In genomic region chr20:63095718-63096654, GRCh38 we compare ENCODE assay signal across 16 cellular contexts.
DNase-seq lines count a peak whose midpoint lies in the region; ATAC-seq and TF ChIP-seq lines count a peak whose summit lies in the region.
"Had no signal": no experiment of that assay in that cellular context is flagged by ENCODE, and none has a peak within 500 bp of the region (broad histone marks: within the 10 kb centered on the region; RNA-seq: fewer than 3 reads in every experiment).

No MANE protein-coding gene starts in this region.

- H3K4me1 Mint-ChIP-seq in CD14-positive monocyte (no peaks in the 10 kb centered on the region), endodermal cell (no peaks in the 10 kb centered on the region)

- TF ChIP-seq POLR2A in IMR-90 (IDR thresholded peaks at IDR 0.05; ENCODE audit: low read depth, low read length) = no peak

- no peak overlapping the region for H3K14ac ChIP-seq in IMR-90 (replicated peaks; ENCODE audit: low read depth, low read length)
- H3K14ac ChIP-seq in neuronal stem cell (ENCODE audit: low read length) = peak overlapping the region; percentile 97

- in situ Hi-C loops in IMR-90 (cut with MboI; ENCODE audit: low sequenced_read_pairs) = no loop called here

- dilution Hi-C loops in IMR-90 (cut with HindIII; ENCODE audit: low sequenced_read_pairs, unreplicated experiment) = no loop called here

- no peaks in the 10 kb centered on the region for H3K9me1 ChIP-seq in IMR-90 (ENCODE audit: insufficient read depth, low read length)

- intact Hi-C loops in CD14-positive monocyte (cut with micrococcal nuclease) (no loop called here), IMR-90 (cut with micrococcal nuclease) (no loop called here)

- H2BK120ac ChIP-seq in IMR-90 (ENCODE audit: low read depth, low read length) (no peak overlapping the region), neuronal stem cell (ENCODE audit: low read depth, low read length) (no peak overlapping the region)

- H3K36me3 ChIP-seq in IMR-90 (ENCODE audit: control insufficient read depth, insufficient read depth, low read length) = no peaks in the 10 kb centered on the region
- H3K36me3 ChIP-seq in endodermal cell (ENCODE audit: control insufficient read depth, insufficient read depth, low read length) = no peaks in the 10 kb centered on the region
- H3K36me3 ChIP-seq in neuronal stem cell (replicated peaks in 1 of 2; ENCODE audit: control insufficient read depth in 2 of 2, insufficient read depth in 2 of 2, low read length in 2 of 2) = no peaks in the 10 kb centered on the region
- H3K36me3 ChIP-seq: gastrocnemius medialis, HAP-1, prostate gland had no signal

- 35% methylated on average over 7 of the region's 21 CpGs; no CpG with 5 or more reads in 1 of the 2 experiments for WGBS in IMR-90 (ENCODE audit: extremely low coverage in 2 of 2, insufficient read length in 1 of 2), 2 experiments
- 88 to 90% methylated on average over 14 to 21 of the region's 21 CpGs for WGBS in endodermal cell (ENCODE audit: insufficient coverage in 1 of 2, insufficient read length in 1 of 2), 2 experiments
- no CpG with 5 or more reads among the region's 21 CpGs for WGBS in neuronal stem cell (ENCODE audit: extremely low coverage in 2 of 2, insufficient read length in 2 of 2, insufficient replicate concordance in 1 of 2), 2 donors

- no peak overlapping the region for H3K4ac ChIP-seq in IMR-90 (ENCODE audit: low read depth, low read length)
- no peak overlapping the region for H3K4ac ChIP-seq in neuronal stem cell (ENCODE audit: low read length)

- H2BK5ac ChIP-seq in IMR-90 (ENCODE audit: low read depth, low read length, poor library complexity, severe bottlenecking) (no peak overlapping the region), neuronal stem cell (ENCODE audit: low read length) (no peak overlapping the region)

- H3K79me1 ChIP-seq in IMR-90 (ENCODE audit: low read depth in 1 of 2, low read length in 2 of 2) (no peaks in the 10 kb centered on the region), neuronal stem cell (ENCODE audit: low read depth, low read length) (no peaks in the 10 kb centered on the region)

- BruUV-seq in IMR-90 (replicated peaks; lab: Mats Ljungman, UMichigan) = no TSS peak

- no peak overlapping the region for H4K5ac ChIP-seq in IMR-90 (ENCODE audit: low read depth, low read length)

- no peak overlapping the region for H4K8ac ChIP-seq in IMR-90 (ENCODE audit: low read depth in 2 of 2, low read length in 2 of 2)
- H4K8ac ChIP-seq in neuronal stem cell (ENCODE audit: low read depth, low read length) = no peak overlapping the region

- no peaks in the 10 kb centered on the region for H4K20me1 ChIP-seq in IMR-90 (ENCODE audit: insufficient read depth, low read length)

- H3K9me3 Mint-ChIP-seq in CD14-positive monocyte (peaks cover 0 to under 1% (median 0%) of the 10 kb centered on the region in 7 donors), endodermal cell (no peaks in the 10 kb centered on the region)

- H3K18ac ChIP-seq in IMR-90 (ENCODE audit: low read depth, low read length) (no peak overlapping the region), neuronal stem cell (ENCODE audit: low read length) (no peak overlapping the region)

- H3K9me3 ChIP-seq in IMR-90 (ENCODE audit: control insufficient read depth, insufficient read depth, low read length) (no peaks in the 10 kb centered on the region), endodermal cell (ENCODE audit: control insufficient read depth, low read length) (no peaks in the 10 kb centered on the region), neuronal stem cell (replicated peaks in 1 of 2; ENCODE audit: control insufficient read depth in 2 of 2, insufficient read depth in 1 of 2, low read depth in 1 of 2, low read length in 2 of 2) (peaks cover 0 to 2% of the 10 kb centered on the region in 2 donors)
- H3K9me3 ChIP-seq: gastrocnemius medialis, HAP-1, prostate gland had no signal

- H2BK15ac ChIP-seq in IMR-90 (ENCODE audit: low read depth, low read length) (no peak overlapping the region), neuronal stem cell (ENCODE audit: low read length) (no peak overlapping the region)

- no peak for TF ChIP-seq CTCF in CD14-positive monocyte (IDR thresholded peaks at IDR 0.05)
- no peak for TF ChIP-seq CTCF in IMR-90 (conservative IDR thresholded peaks at IDR 0.05; ENCODE audit: low read depth, low read length)
- TF ChIP-seq CTCF in endodermal cell (conservative IDR thresholded peaks at IDR 0.05) = no peak

- H3K36me3 Mint-ChIP-seq in CD14-positive monocyte (no peaks in the 10 kb centered on the region), endodermal cell (ENCODE audit: low read depth) (no peaks in the 10 kb centered on the region)

- no peak overlapping the region for H3K4me3 ChIP-seq in IMR-90 (ENCODE audit: insufficient read depth, low read depth, low read length)
- H3K4me3 ChIP-seq in endodermal cell (ENCODE audit: low read length) = no peak overlapping the region
- no peak overlapping the region for H3K4me3 ChIP-seq in neuronal stem cell (ENCODE audit: low read length in 2 of 2)
- H3K4me3 ChIP-seq: gastrocnemius medialis, HAP-1, prostate gland had no signal

- no peak overlapping the region for H3K4me3 Mint-ChIP-seq in CD14-positive monocyte
- H3K4me3 Mint-ChIP-seq in endodermal cell = no peak overlapping the region

- ATAC-seq in IMR-90 (ENCODE audit: low read depth) (no peak), HG03095 (IDR thresholded peaks at IDR 0.05; ENCODE audit: unreplicated experiment) (no peak), GM18868 (IDR thresholded peaks at IDR 0.05; ENCODE audit: unreplicated experiment) (no peak)
- ATAC-seq: gastrocnemius medialis had no signal

- H4K91ac ChIP-seq in IMR-90 (ENCODE audit: insufficient read depth, low read depth, low read length) (no peak overlapping the region), neuronal stem cell (ENCODE audit: low read depth, low read length, poor library complexity) (no peak overlapping the region)

- peak; percentile 25 for DNase-seq in CD14-positive monocyte (ENCODE audit: low spot score)
- DNase-seq in IMR-90 = no peak
- peak; percentile 32 for DNase-seq in endodermal cell
- DNase-seq in neuronal stem cell (ENCODE audit: low spot score) = no peak
- no peak for DNase-seq in HuH-7 (ENCODE audit: low spot score)
- DNase-seq in GDM1 (lab: John Stamatoyannopoulos, UW) = no peak
- DNase-seq: activated CD4-positive, alpha-beta T cell treated with anti-CD3 and anti-CD28 coated beads for 48 hours; Karpas-422; NCI-H146; NCI-H69 had no signal

- no peak overlapping the region for H3K9ac ChIP-seq in IMR-90 (ENCODE audit: low read depth, low read length)
- H3K9ac ChIP-seq in endodermal cell (ENCODE audit: extremely low read depth, low read length, poor library complexity, severe bottlenecking) = no peak overlapping the region
- no peak overlapping the region for H3K9ac ChIP-seq in neuronal stem cell (ENCODE audit: low read depth, low read length, poor library complexity)

- H2AFZ ChIP-seq in IMR-90 (replicated peaks; ENCODE audit: low read length, poor library complexity) = peak overlapping the region; percentile 11
- no peak overlapping the region for H2AFZ ChIP-seq in neuronal stem cell (ENCODE audit: low read length)

- H3K4me2 ChIP-seq in IMR-90 (ENCODE audit: low read depth, low read length) (no peak overlapping the region), neuronal stem cell (ENCODE audit: insufficient read depth, low read length, poor library complexity, severe bottlenecking) (no peak overlapping the region)

- no peak overlapping the region for H2AK5ac ChIP-seq in IMR-90 (ENCODE audit: low read depth, low read length)
- H2AK5ac ChIP-seq in neuronal stem cell (ENCODE audit: low read depth, low read length) = peak overlapping the region; percentile 56

- POLR2A ChIA-PET in IMR-90 (lab: Charles Lee; ENCODE audit: unreplicated experiment) = no interaction called here

- no peak overlapping the region for H2BK12ac ChIP-seq in neuronal stem cell (ENCODE audit: low read length)

- no peak overlapping the region for H2BK20ac ChIP-seq in IMR-90 (ENCODE audit: low read depth, low read length)

- no peak overlapping the region for H3K23ac ChIP-seq in IMR-90 (ENCODE audit: low read depth, low read length)
- no peak overlapping the region for H3K23ac ChIP-seq in neuronal stem cell (ENCODE audit: low read depth, low read length, poor library complexity)

- H2AK9ac ChIP-seq in IMR-90 (replicated peaks; ENCODE audit: low read depth, low read length, poor library complexity) = no peak overlapping the region

- H3K27ac ChIP-seq in IMR-90 (ENCODE audit: insufficient read depth, low read length) (no peak overlapping the region), endodermal cell (ENCODE audit: low read depth, low read length) (no peak overlapping the region), neuronal stem cell (replicated peaks; ENCODE audit: low read length) (no peak overlapping the region)
- H3K27ac ChIP-seq: C4-2B, gastrocnemius medialis, prostate gland had no signal

- H3K27ac Mint-ChIP-seq in CD14-positive monocyte = no peak overlapping the region
- no peak overlapping the region for H3K27ac Mint-ChIP-seq in endodermal cell

- H3K4me1 ChIP-seq in IMR-90 (ENCODE audit: control insufficient read depth, insufficient read depth, low read length) = no peaks in the 10 kb centered on the region
- no peaks in the 10 kb centered on the region for H3K4me1 ChIP-seq in endodermal cell (ENCODE audit: control insufficient read depth, insufficient read depth, low read length)
- peaks cover 0 to 2% of the 10 kb centered on the region in 2 donors for H3K4me1 ChIP-seq in neuronal stem cell (ENCODE audit: control insufficient read depth in 2 of 2, insufficient read depth in 1 of 2, low read depth in 1 of 2, low read length in 2 of 2)
- H3K4me1 ChIP-seq: gastrocnemius medialis, HAP-1, prostate gland had no signal

- CTCF ChIA-PET in IMR-90 (lab: Yijun Ruan, JAX) = no interaction called here

- no peak overlapping the region for H3K56ac ChIP-seq in IMR-90 (ENCODE audit: extremely low read depth, insufficient read depth, low read length)

- H3K27me3 Mint-ChIP-seq in CD14-positive monocyte (ENCODE audit: low read depth in 3 of 3) (peaks cover 4 to 10% (median 7%) of the 10 kb centered on the region in 3 donors), endodermal cell (ENCODE audit: insufficient read depth) (peaks cover 14% of the 10 kb centered on the region)

- TF ChIP-seq RAD21 in IMR-90 (IDR thresholded peaks at IDR 0.05; ENCODE audit: low read length) = no peak

- H3K27me3 ChIP-seq in IMR-90 (ENCODE audit: control insufficient read depth, insufficient read depth, low read length) (peaks cover 34% of the 10 kb centered on the region), endodermal cell (ENCODE audit: control insufficient read depth, insufficient read depth, low read length, poor library complexity, severe bottlenecking) (peaks cover 29% of the 10 kb centered on the region), neuronal stem cell (ENCODE audit: control insufficient read depth in 3 of 3, insufficient read depth in 3 of 3, low read depth in 1 of 3, low read length in 3 of 3) (peaks cover 0 to 87% (median 17%) of the 10 kb centered on the region in 3 experiments)

TF ChIP-seq in IMR-90, 13 proteins besides CTCF, POLR2A, EP300 and RAD21 (continues in another document):
- TF ChIP-seq FOS (IDR thresholded peaks at IDR 0.05; ENCODE audit: low read depth, low read length) (no peak), MXI1 (IDR thresholded peaks at IDR 0.05; ENCODE audit: borderline replicate concordance, low read depth, low read length) (no peak), RCOR1 (IDR thresholded peaks at IDR 0.05; ENCODE audit: insufficient replicate concordance, low read length) (no peak), SMC3 (IDR thresholded peaks at IDR 0.05; ENCODE audit: low read depth, low read length) (no peak)

Comparison
In these comparisons a context has a peak if more than half of its experiments do, and no peak if none do; other contexts are left out.
1. DNase-seq: peak in CD14-positive monocyte (single experiment) and endodermal cell (single experiment); none in IMR-90 (single experiment), neuronal stem cell (single experiment), HuH-7 (single experiment) and GDM1 (single experiment).